16 cellular contexts compared by ENCODE assay signal in genomic region chr19:38228005-38228377, GRCh38. TPM values are rescaled to one million over a fixed set of nuclear protein-coding genes. Genes with fewer than 3 reads are reported as not detected.
DNase-seq lines count a peak whose midpoint lies in the region; ATAC-seq and TF ChIP-seq lines count a peak whose summit lies in the region.
"Had no signal": no experiment of that assay in that cellular context is flagged by ENCODE, and none has a peak within 500 bp of the region (broad histone marks: within the 10 kb centered on the region; RNA-seq: fewer than 3 reads in every experiment).

No MANE protein-coding gene starts in this region.

- H3K27me3 ChIP-seq in hepatocyte, result peaks cover 27% of the 10 kb centered on the region

- H4K20me1 ChIP-seq in hepatocyte (ENCODE audit: insufficient read depth, poor library complexity, severe bottlenecking), result no peaks in the 10 kb centered on the region

- no peaks in the 10 kb centered on the region for H3K9me2 ChIP-seq in hepatocyte (replicated peaks; ENCODE audit: insufficient read depth)

- peak overlapping the region; percentile 25 for H3K4me3 Mint-ChIP-seq in activated T-cell treated with anti-CD3 and anti-CD28 coated beads, Interleukin-2, amount 50 U/mL, for 24 hours
- peak overlapping the region in 1 of 2 donors; percentile 44 for H3K4me3 Mint-ChIP-seq in activated T-cell treated with anti-CD3 and anti-CD28 coated beads, Interleukin-2, amount 50 U/mL, for 72 hours
- peak overlapping the region; percentile 63 for H3K4me3 Mint-ChIP-seq in stimulated activated effector memory CD8-positive, alpha-beta T cell treated with anti-CD3 and anti-CD28 coated beads, Interleukin-12 subunit alpha, Interleukin-12 subunit beta, amount 100 ng/mL, for 72 hours
- H3K4me3 Mint-ChIP-seq: activated T-cell treated with anti-CD3 and anti-CD28 coated beads, Interleukin-2, amount 50 U/mL, for 4 hours had no signal

- H2AFZ ChIP-seq in hepatocyte, result no peak overlapping the region

- H3K27ac Mint-ChIP-seq in activated T-cell treated with anti-CD3 and anti-CD28 coated beads, Interleukin-2, amount 50 U/mL, for 24 hours, result no peak overlapping the region
- H3K27ac Mint-ChIP-seq in activated T-cell treated with anti-CD3 and anti-CD28 coated beads, Interleukin-2, amount 50 U/mL, for 72 hours, result no peak overlapping the region
- no peak overlapping the region for H3K27ac Mint-ChIP-seq in stimulated activated effector memory CD8-positive, alpha-beta T cell treated with anti-CD3 and anti-CD28 coated beads, Interleukin-12 subunit alpha, Interleukin-12 subunit beta, amount 100 ng/mL, for 72 hours

- H3K27ac ChIP-seq in hepatocyte, result no peak overlapping the region
- H3K27ac ChIP-seq: pancreas had no signal

- no peaks in the 10 kb centered on the region for H3K9me3 ChIP-seq in hepatocyte (ENCODE audit: low read depth)
- H3K9me3 ChIP-seq: pancreas had no signal

- H3K36me3 ChIP-seq in hepatocyte (replicated peaks; ENCODE audit: insufficient read depth, low read depth), result no peaks in the 10 kb centered on the region
- H3K36me3 ChIP-seq: pancreas had no signal

- peaks cover 79% of the 10 kb centered on the region for H3K27me3 Mint-ChIP-seq in activated T-cell treated with anti-CD3 and anti-CD28 coated beads, Interleukin-2, amount 50 U/mL, for 24 hours
- peaks cover 60% of the 10 kb centered on the region for H3K27me3 Mint-ChIP-seq in activated T-cell treated with anti-CD3 and anti-CD28 coated beads, Interleukin-2, amount 50 U/mL, for 72 hours (ENCODE audit: low read depth)

- no peak for TF ChIP-seq CTCF in hepatocyte (IDR thresholded peaks at IDR 0.05; ENCODE audit: poor library complexity)

- H3K4me1 ChIP-seq in hepatocyte (ENCODE audit: insufficient read depth), result peaks cover 12% of the 10 kb centered on the region

- H3K9me3 Mint-ChIP-seq in activated T-cell treated with anti-CD3 and anti-CD28 coated beads, Interleukin-2, amount 50 U/mL, for 24 hours, result no peaks in the 10 kb centered on the region
- H3K9me3 Mint-ChIP-seq in activated T-cell treated with anti-CD3 and anti-CD28 coated beads, Interleukin-2, amount 50 U/mL, for 72 hours, result no peaks in the 10 kb centered on the region
- no peaks in the 10 kb centered on the region for H3K9me3 Mint-ChIP-seq in stimulated activated effector memory CD8-positive, alpha-beta T cell treated with anti-CD3 and anti-CD28 coated beads, Interleukin-12 subunit alpha, Interleukin-12 subunit beta, amount 100 ng/mL, for 72 hours
- H3K9me3 Mint-ChIP-seq: activated T-cell treated with anti-CD3 and anti-CD28 coated beads, Interleukin-2, amount 50 U/mL, for 4 hours had no signal

- H3K4me1 Mint-ChIP-seq in activated T-cell treated with anti-CD3 and anti-CD28 coated beads, Interleukin-2, amount 50 U/mL, for 24 hours (ENCODE audit: low read depth), result peaks cover 26% of the 10 kb centered on the region
- H3K4me1 Mint-ChIP-seq in activated T-cell treated with anti-CD3 and anti-CD28 coated beads, Interleukin-2, amount 50 U/mL, for 72 hours (ENCODE audit: low read depth), result peaks cover 20% of the 10 kb centered on the region
- H3K4me1 Mint-ChIP-seq in stimulated activated effector memory CD8-positive, alpha-beta T cell treated with anti-CD3 and anti-CD28 coated beads, Interleukin-12 subunit alpha, Interleukin-12 subunit beta, amount 100 ng/mL, for 72 hours, result peaks cover 25% of the 10 kb centered on the region

- no peak for DNase-seq in activated T-cell treated with anti-CD3 and anti-CD28 coated beads, Interleukin-2, amount 50 U/mL, for 24 hours
- no peak for DNase-seq in activated T-cell treated with anti-CD3 and anti-CD28 coated beads, Interleukin-2, amount 50 U/mL, for 72 hours
- DNase-seq in NCI-H2227 (lab: John Stamatoyannopoulos, UW; ENCODE audit: unreplicated experiment) (peak; percentile 96), hepatocyte (ENCODE audit: low spot score) (no peak), A172 (ENCODE audit: low spot score) (no peak), NCI-H446 treated with DMSO at 0.1 percent for 48 hours (lab: John Stamatoyannopoulos, UW) (no peak)
- DNase-seq in stimulated activated effector memory CD8-positive, alpha-beta T cell treated with anti-CD3 and anti-CD28 coated beads, Interleukin-12 subunit alpha, Interleukin-12 subunit beta, amount 100 ng/mL, for 72 hours (ENCODE audit: low spot score in 2 of 2), result no peak
- no peak for DNase-seq in activated CD8-positive, alpha-beta memory T cell treated with anti-CD3 and anti-CD28 coated beads, Interleukin-2, amount 50 U/mL, for 4 hours
- DNase-seq: activated T-cell treated with anti-CD3 and anti-CD28 coated beads, Interleukin-2, amount 50 U/mL, for 4 hours; dermis blood vessel endothelial cell; mesenchymal stem cell; MM.1S; PC-3; SW 1271 had no signal

- no peaks in the 10 kb centered on the region for H3K79me2 ChIP-seq in hepatocyte

- 25% methylated on average over 10 of the region's 16 CpGs for WGBS in hepatocyte (ENCODE audit: low lambda C conversion rate, missing lambda C conversion rate)

- no peak for ATAC-seq in activated T-cell treated with anti-CD3 and anti-CD28 coated beads, Interleukin-2, amount 50 U/mL, for 72 hours (replicated peaks in 1 of 2)
- ATAC-seq in stimulated activated effector memory CD8-positive, alpha-beta T cell treated with anti-CD3 and anti-CD28 coated beads, Interleukin-12 subunit alpha, Interleukin-12 subunit beta, amount 100 ng/mL, for 72 hours, result no peak
- ATAC-seq: activated T-cell treated with anti-CD3 and anti-CD28 coated beads, Interleukin-2, amount 50 U/mL, for 4 hours; pancreas; PC-3 had no signal

- H3K4me2 ChIP-seq in hepatocyte, result peak overlapping the region; percentile 93

- no peak overlapping the region for H3K4me3 ChIP-seq in hepatocyte

- no peaks in the 10 kb centered on the region for H3K36me3 Mint-ChIP-seq in activated T-cell treated with anti-CD3 and anti-CD28 coated beads, Interleukin-2, amount 50 U/mL, for 24 hours (ENCODE audit: low read depth)
- H3K36me3 Mint-ChIP-seq in activated T-cell treated with anti-CD3 and anti-CD28 coated beads, Interleukin-2, amount 50 U/mL, for 72 hours (ENCODE audit: insufficient read depth in 2 of 2), result peaks cover 0 to 3% of the 10 kb centered on the region in 2 donors
- H3K36me3 Mint-ChIP-seq in stimulated activated effector memory CD8-positive, alpha-beta T cell treated with anti-CD3 and anti-CD28 coated beads, Interleukin-12 subunit alpha, Interleukin-12 subunit beta, amount 100 ng/mL, for 72 hours, result no peaks in the 10 kb centered on the region

RNA-seq across cellular contexts. Expression of gene DPF1, which starts 4.0 kb away (rescaled TPM):
- under 1 TPM; 0.65 to 0.99 TPM for total RNA-seq in activated T-cell treated with anti-CD3 and anti-CD28 coated beads, Interleukin-2, amount 50 U/mL, for 72 hours
- 1.2 and 2.1 TPM in 2 replicates for total RNA-seq in hepatocyte
- 2.0 and 2.7 TPM in 2 replicates for polyA plus RNA-seq in hepatocyte
- 6.4 and 19.2 TPM in 2 replicates for total RNA-seq in A172 (2014; rRNA removed; shearing (Covaris generic))

RNA-seq across cellular contexts. Expression of gene PPP1R14A, which starts 28.2 kb away (rescaled TPM):
- 1 to 10 TPM; 1.7 to 3.8 TPM for total RNA-seq in activated T-cell treated with anti-CD3 and anti-CD28 coated beads, Interleukin-2, amount 50 U/mL, for 72 hours
- total RNA-seq in hepatocyte, result 13.0 and 15.1 TPM in 2 replicates
- 50.5 and 56.9 TPM in 2 replicates for polyA plus RNA-seq in hepatocyte
- total RNA-seq in A172 (2014; rRNA removed; shearing (Covaris generic)), result not detected in 2 replicates
- total RNA-seq: HT-29, PC-3 had no signal

RNA-seq across cellular contexts. Expression of gene SPINT2, which starts 36.4 kb away (rescaled TPM):
- 100 to 1,000 TPM in 1 of 2 donors, 10 to 100 TPM in 1; 89.1 to 115 TPM for total RNA-seq in activated T-cell treated with anti-CD3 and anti-CD28 coated beads, Interleukin-2, amount 50 U/mL, for 72 hours
- 508 and 590 TPM in 2 replicates for total RNA-seq in hepatocyte
- polyA plus RNA-seq in hepatocyte, result 834 and 885 TPM in 2 replicates
- 0.41 and 0.60 TPM in 2 replicates for total RNA-seq in A172 (2014; rRNA removed; shearing (Covaris generic))

Comparison
In these comparisons a context has a peak if more than half of its experiments do, and no peak if none do; other contexts are left out.
1. RNA of gene SPINT2, which starts 36.4 kb away (total RNA-seq): 508 to 590 TPM in hepatocyte and 89.1 to 115 TPM in activated T-cell treated with anti-CD3 and anti-CD28 coated beads, Interleukin-2, amount 50 U/mL, for 72 hours; 0.41 to 0.60 TPM in A172; every median in the first group is over 10 times any median in the second.